ENCODE assay signal across 13 cellular contexts in genomic region chr10:61712105-61712504, GRCh38. TPM values are rescaled to one million over a fixed set of nuclear protein-coding genes. Genes with fewer than 3 reads are reported as not detected.
"Had no signal": no experiment of that assay in that cellular context is flagged by ENCODE, and none has a peak within 500 bp of the region (broad histone marks: within the 10 kb centered on the region; RNA-seq: fewer than 3 reads in every experiment).

No MANE protein-coding gene starts in this region.

RNA-seq across cellular contexts. Expression of gene CABCOCO1, which starts 49.4 kb away (rescaled TPM):
- total RNA-seq: activated naive CD4-positive, alpha-beta T cell treated with anti-CD3 and anti-CD28 coated beads for 36 hours; activated naive CD4-positive, alpha-beta T cell treated with anti-CD3 and anti-CD28 coated beads, Interleukin-2, amount 50 U/mL, for 72 hours; activated naive CD8-positive, alpha-beta T cell treated with anti-CD3 and anti-CD28 coated beads for 36 hours; activated naive CD8-positive, alpha-beta T cell treated with anti-CD3 and anti-CD28 coated beads, Interleukin-2, amount 10 ng/mL, durations not matched to agents 7 days and 5 days; activated T-cell treated with anti-CD3 and anti-CD28 coated beads, Interleukin-2, amount 50 U/mL, for 4 hours; activated T-cell treated with anti-CD3 and anti-CD28 coated beads, Interleukin-2, amount 50 U/mL, for 72 hours; activated T-helper 1 cell treated with anti-CD3 and anti-CD28 coated beads, Interleukin-12 subunit alpha, Interleukin-12 subunit beta, Interleukin-2, Interleukin-4 antibody, amounts not matched to agents 30 ng/mL and 10 ng/mL and 1 ng/mL, durations not matched to agents 14 hours and 24 hours and 36 hours; activated T-helper 17 cell treated with anti-CD3 and anti-CD28 coated beads, Interleukin-2, amount 50 U/mL, for 72 hours; activated T-helper 2 cell treated with anti-CD3 and anti-CD28 coated beads, Interferon-gamma antibody, Interleukin-2, Interleukin-4, amounts not matched to agents 10 μg/mL and 5 μg/mL and 100 μg/mL, durations not matched to agents 14 hours and 24 hours and 36 hours; ascending aorta; body of pancreas; bronchial epithelial cell; cardiac septum had no signal
